ENCODE assay signal across 15 cellular contexts in genomic region chr11:12394601-12395000, GRCh38.
"Had no signal": no experiment of that assay in that cellular context is flagged by ENCODE, and none has a peak within 500 bp of the region (broad histone marks: within the 10 kb centered on the region; RNA-seq: fewer than 3 reads in every experiment).

No MANE protein-coding gene starts in this region.

- H3K9me3 ChIP-seq: colonic mucosa, neutrophil, ovary, testis had no signal

- DNase-seq: caudate nucleus; colonic mucosa; dermis blood vessel endothelial cell; foreskin fibroblast; mesendoderm; naive thymus-derived CD8-positive, alpha-beta T cell; ovary; right cardiac atrium; stimulated activated CD4-positive, alpha-beta T cell treated with anti-CD3 and anti-CD28 coated beads, Interleukin-2, amount 100 ng/mL, for 48 hours; stimulated activated naive CD4-positive, alpha-beta T cell treated with Interleukin-2 at 50 U/mL for 16 hours; testis had no signal

- ATAC-seq: esophagus mucosa; naive thymus-derived CD8-positive, alpha-beta T cell; right cardiac atrium had no signal

- H3K4me1 ChIP-seq: colonic mucosa, testis had no signal

- H3K4me3 Mint-ChIP-seq: naive thymus-derived CD8-positive, alpha-beta T cell had no signal

- H3K4me2 ChIP-seq: smooth muscle cell had no signal

- H3K36me3 ChIP-seq: colonic mucosa, neutrophil, ovary had no signal

- H3K27ac ChIP-seq: colonic mucosa, neutrophil, ovary, testis had no signal

- H3K4me3 ChIP-seq: colonic mucosa, ovary, smooth muscle cell, testis, tibial nerve had no signal

- H3K27ac Mint-ChIP-seq: naive thymus-derived CD8-positive, alpha-beta T cell had no signal

- H3K27me3 ChIP-seq: colonic mucosa, ovary, testis, tibial nerve had no signal
